In the genomic region with DNA sequence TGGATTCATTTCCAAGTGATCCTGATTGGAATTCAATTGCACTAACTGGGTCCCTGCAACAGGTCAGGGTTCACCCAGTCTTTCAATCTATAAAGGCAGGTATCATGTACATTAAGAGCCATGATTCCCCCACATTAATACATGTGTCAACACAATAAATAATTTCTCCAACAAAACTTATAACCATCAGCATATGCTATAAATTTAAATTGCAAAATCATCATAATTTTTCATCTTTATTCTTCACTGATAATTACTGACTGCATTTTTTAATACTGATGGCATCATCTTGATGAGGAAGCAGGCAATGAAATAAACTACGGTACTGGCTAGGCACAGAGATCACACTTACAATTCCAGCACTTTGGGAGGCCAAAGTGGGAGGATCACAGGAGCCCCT, we compare ENCODE assay signal across 17 cellular contexts. TPM values are rescaled to one million over a fixed set of nuclear protein-coding genes. Genes with fewer than 3 reads are reported as not detected.
DNase-seq lines count a peak whose midpoint lies in the region; ATAC-seq and TF ChIP-seq lines count a peak whose summit lies in the region.
"Had no signal": no experiment of that assay in that cellular context is flagged by ENCODE, and none has a peak within 500 bp of the region (broad histone marks: within the 10 kb centered on the region; RNA-seq: fewer than 3 reads in every experiment).

No MANE protein-coding gene starts in this region.

- H3K9me3 ChIP-seq in heart left ventricle, result no peaks in the 10 kb centered on the region
- H3K9me3 ChIP-seq in esophagus muscularis mucosa, result no peaks in the 10 kb centered on the region
- no peaks in the 10 kb centered on the region for H3K9me3 ChIP-seq in gastrocnemius medialis
- no peaks in the 10 kb centered on the region for H3K9me3 ChIP-seq in uterus
- H3K9me3 ChIP-seq: BLaER1 treated with 17β-estradiol and CSF1 and Interleukin-3, amounts not matched to agents 10 nM and 100 nM had no signal

- peak overlapping the region in 7 of 12 donors; percentile 64 to 82 (median 79) for H3K27ac ChIP-seq in heart left ventricle
- peak overlapping the region; percentile 76 to 81 (median 78) for H3K27ac ChIP-seq in esophagus muscularis mucosa (replicated peaks in 1 of 4)
- peak overlapping the region; percentile 89 to 99 (median 96) for H3K27ac ChIP-seq in gastrocnemius medialis
- H3K27ac ChIP-seq in uterus, result peak overlapping the region; percentile 80 to 81
- H3K27ac ChIP-seq: BLaER1 treated with 17β-estradiol and CSF1 and Interleukin-3, amounts not matched to agents 10 nM and 100 nM had no signal

- no peaks in the 10 kb centered on the region for H3K36me3 ChIP-seq in heart left ventricle
- no peaks in the 10 kb centered on the region for H3K36me3 ChIP-seq in esophagus muscularis mucosa
- H3K36me3 ChIP-seq in gastrocnemius medialis, result no peaks in the 10 kb centered on the region
- H3K36me3 ChIP-seq in uterus, result no peaks in the 10 kb centered on the region

- H3K4me3 ChIP-seq in heart left ventricle (no peak overlapping the region), esophagus muscularis mucosa (no peak overlapping the region), gastrocnemius medialis (no peak overlapping the region), uterus (no peak overlapping the region)
- H3K4me3 ChIP-seq: BLaER1 treated with 17β-estradiol and CSF1 and Interleukin-3, amounts not matched to agents 10 nM and 100 nM had no signal

- H3K27me3 ChIP-seq in heart left ventricle (no peaks in the 10 kb centered on the region), esophagus muscularis mucosa (no peaks in the 10 kb centered on the region), gastrocnemius medialis (no peaks in the 10 kb centered on the region), uterus (no peaks in the 10 kb centered on the region)
- H3K27me3 ChIP-seq: BLaER1 treated with 17β-estradiol and CSF1 and Interleukin-3, amounts not matched to agents 10 nM and 100 nM had no signal

- no peak for TF ChIP-seq EP300 in esophagus muscularis mucosa (IDR thresholded peaks at IDR 0.05)

- TF ChIP-seq POLR2A in heart left ventricle (IDR thresholded peaks at IDR 0.05) (no peak), esophagus muscularis mucosa (IDR thresholded peaks at IDR 0.05; ENCODE audit: low read depth) (no peak), gastrocnemius medialis (IDR thresholded peaks at IDR 0.05) (no peak), uterus (IDR thresholded peaks at IDR 0.05) (no peak)

- WGBS in heart left ventricle, 4 donors, result 83 to 93% (median 90%) methylated on average over 1 of the region's 1 CpG
- WGBS in esophagus muscularis mucosa, result 92% methylated on average over 1 of the region's 1 CpG

- intact Hi-C loops in heart left ventricle (cut with DNase I), result loop anchor here in 3 of 10 donors (5.0 to 10.0 kb wide), 3 partner anchors 34 to 59 kb away; a partner anchor contains a TSS
- intact Hi-C loops in left cardiac atrium (cut with DNase I), result no loop called here
- intact Hi-C loops in esophagus muscularis mucosa (cut with DNase I), result loop anchor here (5.0 kb wide), 1 partner anchor 64 kb away; no protein-coding TSS in a partner anchor
- intact Hi-C loops in gastrocnemius medialis (cut with DNase I; ENCODE audit: low total_unique reads), result loop anchor here (5.0 kb wide), 1 partner anchor 156 kb away; no protein-coding TSS in a partner anchor
- intact Hi-C loops in uterus (cut with DNase I; ENCODE audit: low total_unique reads), result no loop called here

- in situ Hi-C loops in gastrocnemius medialis (cut with MboI; ENCODE audit: low sequenced_read_pairs in 4 of 4), result loop anchor here in 2 of 4 donors (5.0 kb wide), 1 partner anchor 64 kb away; no protein-coding TSS in a partner anchor

- DNase-seq in heart left ventricle, result no peak
- DNase-seq in left cardiac atrium, result no peak
- no peak for DNase-seq in esophagus muscularis mucosa (ENCODE audit: extremely low spot score)
- no peak for DNase-seq in gastrocnemius medialis
- no peak for DNase-seq in uterus
- no peak for DNase-seq in islet precursor cell
- DNase-seq in activated T-cell treated with anti-CD3 and anti-CD28 coated beads, Interleukin-2, amount 50 U/mL, for 48 hours, result no peak
- DNase-seq: activated CD4-positive, CD25-positive, alpha-beta regulatory T cell; activated CD8-positive, alpha-beta memory T cell treated with anti-CD3 and anti-CD28 coated beads for 24 hours; activated naive CD8-positive, alpha-beta T cell treated with anti-CD3 and anti-CD28 coated beads, Interleukin-2, amount 10 ng/mL, durations not matched to agents 7 days and 5 days; HCEC 1CT; KBM-7; NCI-H2029 treated with DMSO at 0.1 percent for 48 hours; NCI-H510A; stimulated activated naive CD4-positive, alpha-beta T cell treated with Interleukin-2 at 50 U/mL for 16 hours had no signal

- H3K4me1 ChIP-seq in heart left ventricle (peaks cover 20 to 98% (median 77%) of the 10 kb centered on the region in 12 donors), esophagus muscularis mucosa (peaks cover 74 to 99% (median 95%) of the 10 kb centered on the region in 4 donors), gastrocnemius medialis (peaks cover 92 to 95% of the 10 kb centered on the region in 2 donors), uterus (peaks cover 4 to 27% of the 10 kb centered on the region in 2 donors)

- ATAC-seq in heart left ventricle (no peak), left cardiac atrium (no peak), gastrocnemius medialis (no peak), HG03175 (IDR thresholded peaks at IDR 0.05; ENCODE audit: unreplicated experiment) (no peak)

- TF ChIP-seq CTCF in heart left ventricle (IDR thresholded peaks at IDR 0.05), result no peak
- no peak for TF ChIP-seq CTCF in esophagus muscularis mucosa (IDR thresholded peaks at IDR 0.05)
- no peak for TF ChIP-seq CTCF in gastrocnemius medialis (IDR thresholded peaks at IDR 0.05 in 4 of 5, conservative IDR thresholded peaks at IDR 0.05 in 1 of 5)
- no peak for TF ChIP-seq CTCF in uterus (IDR thresholded peaks at IDR 0.05)

RNA-seq across cellular contexts. Expression of a gene that starts 59.4 kb away (rescaled TPM):
- total RNA-seq in heart left ventricle (10 to 100 TPM in 6 of 9 donors, 1 to 10 TPM in 3; 7.8 to 21.6 (median 14.5) TPM), left cardiac atrium (10 to 100 TPM; 11.9 to 12.6 TPM), esophagus muscularis mucosa (10 to 100 TPM; 25.7 to 53.0 (median 30.6) TPM), gastrocnemius medialis (10 to 100 TPM; 14.0 to 28.5 (median 27.3) TPM), uterus (10 to 100 TPM in 3 of 4 donors, 1 to 10 TPM in 1; 9.1 to 34.0 (median 12.0) TPM)
- 1 to 10 TPM; 3.8 to 4.0 TPM for polyA plus RNA-seq in heart left ventricle

Comparison
In these comparisons a context has a peak if more than half of its experiments do, and no peak if none do; other contexts are left out.
1. intact Hi-C loops: an anchor here in esophagus muscularis mucosa (5.0 kb wide) and gastrocnemius medialis (5.0 kb wide); none called in left cardiac atrium and uterus.